20 cellular contexts compared by ENCODE assay signal in genomic region chr11:37967635-37968034, GRCh38.
"Had no signal": no experiment of that assay in that cellular context is flagged by ENCODE, and none has a peak within 500 bp of the region (broad histone marks: within the 10 kb centered on the region; RNA-seq: fewer than 3 reads in every experiment).

No MANE protein-coding gene starts in this region.

- H3K4me1 Mint-ChIP-seq: naive thymus-derived CD8-positive, alpha-beta T cell had no signal

- H3K27me3 ChIP-seq: dorsolateral prefrontal cortex, esophagus muscularis mucosa, gastroesophageal sphincter, right atrium auricular region, suprapubic skin, thyroid gland had no signal

- H3K4me1 ChIP-seq: esophagus muscularis mucosa, gastroesophageal sphincter, right atrium auricular region, suprapubic skin, thyroid gland had no signal

- H3K27ac Mint-ChIP-seq: naive thymus-derived CD8-positive, alpha-beta T cell had no signal

- DNase-seq: central memory CD4-positive, alpha-beta T cell; dorsolateral prefrontal cortex; effector memory CD4-positive, alpha-beta T cell; kidney; left cardiac atrium; left ventricle myocardium superior; mammary epithelial cell; mucosa of descending colon; naive thymus-derived CD8-positive, alpha-beta T cell; posterior cingulate gyrus; stimulated activated CD4-positive, alpha-beta T cell treated with anti-CD3 and anti-CD28 coated beads, Interleukin-2, amount 100 ng/mL, for 48 hours; stimulated activated naive CD4-positive, alpha-beta T cell treated with Interleukin-2 at 50 U/mL for 16 hours; thyroid gland had no signal

- H3K4me3 ChIP-seq: coronary artery, dorsolateral prefrontal cortex, esophagus muscularis mucosa, gastroesophageal sphincter, mucosa of descending colon, right atrium auricular region, smooth muscle cell, suprapubic skin, thyroid gland had no signal

- H3K4me2 ChIP-seq: smooth muscle cell had no signal

- H3K4me3 Mint-ChIP-seq: naive thymus-derived CD8-positive, alpha-beta T cell had no signal

- ATAC-seq: gastroesophageal sphincter; left cardiac atrium; left ventricle myocardium superior; mucosa of descending colon; naive thymus-derived CD8-positive, alpha-beta T cell had no signal

- H3K27me3 Mint-ChIP-seq: naive thymus-derived CD8-positive, alpha-beta T cell had no signal

- H3K36me3 Mint-ChIP-seq: naive thymus-derived CD8-positive, alpha-beta T cell had no signal

- H3K36me3 ChIP-seq: esophagus muscularis mucosa, gastroesophageal sphincter, right atrium auricular region, suprapubic skin, thyroid gland had no signal

- H3K27ac ChIP-seq: coronary artery, dorsolateral prefrontal cortex, epithelial cell of prostate, esophagus muscularis mucosa, gastroesophageal sphincter, right atrium auricular region, suprapubic skin, thyroid gland had no signal
